ENCODE assay signal across 10 cellular contexts in genomic region chr9:89978185-89978584, GRCh38.
DNase-seq lines count a peak whose midpoint lies in the region; ATAC-seq and TF ChIP-seq lines count a peak whose summit lies in the region.
"Had no signal": no experiment of that assay in that cellular context is flagged by ENCODE, and none has a peak within 500 bp of the region (broad histone marks: within the 10 kb centered on the region; RNA-seq: fewer than 3 reads in every experiment).

No MANE protein-coding gene starts in this region.

- H3K9me3 ChIP-seq in testis: no peaks in the 10 kb centered on the region

- H3K27ac ChIP-seq in testis: no peak overlapping the region

- in situ Hi-C loops in SK-MEL-5 (cut with HindIII; ENCODE audit: low pct_unique_long_range_greater_than_20kb, low sequenced_read_pairs): no loop called here

- peak in 2 of 3 experiments; percentile 1 to 35 for DNase-seq in NCI-H1417 (lab: John Stamatoyannopoulos, UW)
- no peak for DNase-seq in NCI-H1417 treated with DMSO at 0.1 percent for 48 hours (lab: John Stamatoyannopoulos, UW)
- peak; percentile 53 for DNase-seq in SK-MEL-5 (ENCODE audit: low read depth, low spot score)
- no peak for DNase-seq in left cardiac atrium
- peak; percentile 58 for DNase-seq in testis
- DNase-seq in NCI-H187 treated with DMSO at 0.1 percent for 48 hours (lab: John Stamatoyannopoulos, UW): no peak
- DNase-seq in superior temporal gyrus (ENCODE audit: extremely low spot score): no peak
- DNase-seq: activated B cell treated with CpG ODN at 0.5 μM for 24 hours, NCI-H187 had no signal

- H3K4me3 ChIP-seq in testis: no peak overlapping the region

- ATAC-seq in left cardiac atrium (peak; percentile 30 to 33), GM21447 (IDR thresholded peaks at IDR 0.05; ENCODE audit: unreplicated experiment) (no peak)

- H3K27me3 ChIP-seq in testis: no peaks in the 10 kb centered on the region

- H3K4me1 ChIP-seq in testis: peaks cover 10% of the 10 kb centered on the region

- no peaks in the 10 kb centered on the region for H3K36me3 ChIP-seq in testis (ENCODE audit: low read depth, missing control alignments)

- TF ChIP-seq CTCF in testis (IDR thresholded peaks at IDR 0.05): peak in 2 of 3 experiments; percentile 44 to 52

- 37% methylated on average over 4 of the region's 4 CpGs for WGBS in testis, 2 donors

- intact Hi-C loops in left cardiac atrium (cut with DNase I): no loop called here
- intact Hi-C loops in testis (cut with DNase I; ENCODE audit: low total_unique reads): no loop called here

- TF ChIP-seq POLR2A in testis (IDR thresholded peaks at IDR 0.05): no peak

Comparison
In these comparisons a context has a peak if more than half of its experiments do, and no peak if none do; other contexts are left out.
1. DNase-seq: peak in NCI-H1417 (2 of 3), SK-MEL-5 (single experiment) and testis (single experiment); none in NCI-H1417 treated with DMSO at 0.1 percent for 48 hours (single experiment), left cardiac atrium (single experiment), NCI-H187 treated with DMSO at 0.1 percent for 48 hours (single experiment) and superior temporal gyrus (single experiment).